In genomic region chr3:1693145-1693544, GRCh38 we compare ENCODE assay signal across 17 cellular contexts.
"Had no signal": no experiment of that assay in that cellular context is flagged by ENCODE, and none has a peak within 500 bp of the region (broad histone marks: within the 10 kb centered on the region; RNA-seq: fewer than 3 reads in every experiment).

No MANE protein-coding gene starts in this region.

- H3K4me1 ChIP-seq: esophagus muscularis mucosa had no signal

- H3K9me3 ChIP-seq: esophagus muscularis mucosa had no signal

- DNase-seq: activated CD4-positive, alpha-beta T cell treated with anti-CD3 and anti-CD28 coated beads, Interleukin-2, amount 10 ng/mL, durations not matched to agents 24 days and 14 days; activated CD4-positive, CD25-positive, alpha-beta regulatory T cell; activated CD8-positive, alpha-beta memory T cell treated with anti-CD3 and anti-CD28 coated beads, Interleukin-2, amount 50 U/mL, for 48 hours; activated CD8-positive, alpha-beta T cell treated with anti-CD3 and anti-CD28 coated beads, Interleukin-2, amount 10 ng/mL, durations not matched to agents 7 days and 5 days; activated gamma-delta T cell; activated T-cell treated with anti-CD3 and anti-CD28 coated beads, Interleukin-2, amount 50 U/mL, for 72 hours; amniotic stem cell; kidney glomerular epithelial cell; nephron progenitor cell; occipital lobe; stimulated activated CD4-positive, alpha-beta T cell treated with anti-CD3 and anti-CD28 coated beads, Interleukin-2, amount 100 ng/mL, for 48 hours; tibial artery had no signal

- H3K27me3 ChIP-seq: esophagus muscularis mucosa, tibial artery had no signal

- H3K36me3 ChIP-seq: esophagus muscularis mucosa, tibial artery had no signal

- FAIRE-seq: TTC549, urothelium cell line had no signal

- H3K27ac ChIP-seq: coronary artery, esophagus muscularis mucosa, tibial artery had no signal

- H3K4me3 ChIP-seq: coronary artery, esophagus muscularis mucosa, tibial artery had no signal

- ATAC-seq: activated CD8-positive, alpha-beta T cell treated with anti-CD3 and anti-CD28 coated beads, Interleukin-2, amount 10 ng/mL, durations not matched to agents 7 days and 5 days; activated T-cell treated with anti-CD3 and anti-CD28 coated beads, Interleukin-2, amount 50 U/mL, for 72 hours; stimulated activated memory B cell treated with anti-CD40 and anti-IgM and Interleukin-4, amounts not matched to agents 10 μg/mL and 1 μg/mL and 100 μg/mL, for 72 hours had no signal
